ENCODE assay signal across 8 cellular contexts in the genomic region with DNA sequence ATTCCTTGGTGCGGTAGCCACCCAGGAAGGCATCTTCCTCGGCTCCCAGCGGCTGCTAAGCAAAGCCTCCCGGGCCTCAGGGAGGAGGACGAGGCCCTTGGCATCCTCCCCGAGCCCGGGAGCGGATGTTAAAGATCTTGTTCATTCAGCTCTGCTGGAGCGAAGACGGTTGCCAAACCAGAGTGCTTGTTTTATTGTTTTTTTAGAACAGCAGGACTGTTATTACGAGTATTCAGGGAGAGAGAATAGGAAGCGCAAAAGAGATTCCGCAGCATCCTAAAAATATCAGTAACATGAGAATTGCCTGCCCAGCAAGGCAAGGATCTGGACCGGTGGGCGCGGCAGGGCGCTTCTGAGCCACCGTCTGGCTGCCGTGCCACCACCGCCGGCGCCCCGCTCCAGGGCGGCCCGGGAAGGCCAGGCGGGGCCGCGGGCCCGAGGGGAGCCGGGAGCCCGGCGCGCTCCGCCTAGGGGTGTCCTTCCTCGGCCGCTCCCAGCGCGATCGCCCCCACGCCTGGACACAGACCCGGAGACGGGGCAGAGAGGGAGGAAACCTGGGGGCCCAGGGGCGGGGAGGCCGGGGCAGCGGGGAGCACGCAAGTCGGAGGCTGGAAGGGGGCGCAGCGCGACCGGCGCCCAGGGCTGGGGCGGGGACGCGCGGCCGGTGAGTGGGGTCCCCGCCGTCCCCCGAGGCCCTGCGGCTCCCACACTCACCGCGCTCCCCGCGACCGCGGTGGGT. TPM values are rescaled to one million over a fixed set of nuclear protein-coding genes. Genes with fewer than 3 reads are reported as not detected.
DNase-seq lines count a peak whose midpoint lies in the region; ATAC-seq lines count a peak whose summit lies in the region.

No MANE protein-coding gene starts in this region.

- ATAC-seq in HG02763 (IDR thresholded peaks at IDR 0.05; ENCODE audit: unreplicated experiment) (peak; percentile 10), GM21390 (IDR thresholded peaks at IDR 0.05; ENCODE audit: unreplicated experiment) (no peak)
- peak; percentile 44 for ATAC-seq in effector memory CD8-positive, alpha-beta T cell (replicated peaks)

- H3K4me3 Mint-ChIP-seq in effector memory CD8-positive, alpha-beta T cell = peak overlapping the region; percentile 76 to 82

- H3K4me1 ChIP-seq in thymus (ENCODE audit: control insufficient read depth, insufficient read depth, low read length) = no peaks in the 10 kb centered on the region

- H3K36me3 ChIP-seq in SK-N-MC (ENCODE audit: insufficient read depth, low read length) = no peaks in the 10 kb centered on the region
- no peaks in the 10 kb centered on the region for H3K36me3 ChIP-seq in thymus (ENCODE audit: control insufficient read depth, insufficient read depth)

- H3K4me3 ChIP-seq in SK-N-MC (peak overlapping the region; percentile 48), thymus (ENCODE audit: low read length) (peak overlapping the region; percentile 45)

- peaks cover 11 to 16% of the 10 kb centered on the region in 2 donors for H3K4me1 Mint-ChIP-seq in effector memory CD8-positive, alpha-beta T cell (ENCODE audit: low read depth in 2 of 2)

- peaks cover 72% of the 10 kb centered on the region for H3K27me3 ChIP-seq in thymus (ENCODE audit: control insufficient read depth, insufficient read depth)

- peaks cover 11% of the 10 kb centered on the region for H3K36me3 Mint-ChIP-seq in effector memory CD8-positive, alpha-beta T cell (ENCODE audit: insufficient read depth)

- H3K9me3 ChIP-seq in SK-N-MC (ENCODE audit: low read depth, low read length) (no peaks in the 10 kb centered on the region), thymus (ENCODE audit: control insufficient read depth) (no peaks in the 10 kb centered on the region)

- H3K9me3 Mint-ChIP-seq in effector memory CD8-positive, alpha-beta T cell = no peaks in the 10 kb centered on the region

- peaks cover 79 to 89% of the 10 kb centered on the region in 2 donors for H3K27me3 Mint-ChIP-seq in effector memory CD8-positive, alpha-beta T cell

- no peak overlapping the region for H3K27ac Mint-ChIP-seq in effector memory CD8-positive, alpha-beta T cell

- H3K27ac ChIP-seq in SK-N-MC (no peak overlapping the region), thymus (ENCODE audit: low read depth) (no peak overlapping the region)

- 2% methylated on average over 67 of the region's 67 CpGs for WGBS in thymus

- no peak overlapping the region for H3K9ac ChIP-seq in SK-N-MC (ENCODE audit: insufficient read length)

- DNase-seq in NCI-H2196 (lab: John Stamatoyannopoulos, UW; ENCODE audit: unreplicated experiment) = peak; percentile 25
- DNase-seq in NCI-H2196 treated with DMSO at 0.1 percent for 48 hours (lab: John Stamatoyannopoulos, UW; ENCODE audit: unreplicated experiment) = no peak
- no peak for DNase-seq in SK-N-MC (ENCODE audit: low read depth, low spot score)
- DNase-seq in effector memory CD8-positive, alpha-beta T cell = peak in 1 of 3 experiments; percentile 11
- peak; percentile 49 for DNase-seq in medulla oblongata (ENCODE audit: extremely low spot score)

RNA-seq across cellular contexts. Expression of a gene that starts 0.8 kb away (rescaled TPM):
- polyA plus RNA-seq in thymus = 0.30 TPM

RNA-seq across cellular contexts. Expression of a gene that starts 36.0 kb away (rescaled TPM):
- 5.4 TPM for polyA plus RNA-seq in thymus

RNA-seq across cellular contexts. Expression of a gene that starts 43.2 kb away (rescaled TPM):
- 4.2 TPM for polyA plus RNA-seq in thymus

Comparison
In these comparisons a context has a peak if more than half of its experiments do, and no peak if none do; other contexts are left out.
1. DNase-seq: peak in NCI-H2196 (single experiment) and medulla oblongata (single experiment); none in NCI-H2196 treated with DMSO at 0.1 percent for 48 hours (single experiment) and SK-N-MC (single experiment).